15 cellular contexts compared by ENCODE assay signal in the genomic region with DNA sequence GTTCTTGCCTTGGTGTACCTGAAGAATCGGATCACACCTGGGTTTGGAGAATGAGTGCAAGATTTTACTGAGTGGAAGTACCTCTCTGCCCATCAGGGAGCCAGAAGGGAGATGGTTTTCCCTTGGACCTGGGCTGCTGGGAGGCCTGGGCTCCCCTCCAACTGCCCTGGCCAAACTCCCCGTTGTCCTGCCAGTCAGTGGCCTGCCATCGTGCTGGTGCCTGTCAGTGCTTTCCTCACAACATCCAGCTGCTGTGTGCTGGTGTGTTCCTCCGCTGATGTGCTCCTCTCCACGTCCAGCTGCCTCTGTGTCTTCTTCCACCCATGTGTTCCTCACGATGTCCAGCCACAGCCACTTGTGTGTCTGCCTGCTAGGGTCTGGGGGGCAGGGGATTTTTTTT.
DNase-seq lines count a peak whose midpoint lies in the region; ATAC-seq and TF ChIP-seq lines count a peak whose summit lies in the region.
"Had no signal": no experiment of that assay in that cellular context is flagged by ENCODE, and none has a peak within 500 bp of the region (broad histone marks: within the 10 kb centered on the region; RNA-seq: fewer than 3 reads in every experiment).

No MANE protein-coding gene starts in this region.

- peaks cover 57 to 65% of the 10 kb centered on the region in 2 donors for H3K4me1 Mint-ChIP-seq in immature natural killer cell

- H3K27ac ChIP-seq in VCaP (peak overlapping the region; percentile 55; the same call in 1 of the 2 replicates), substantia nigra (ENCODE audit: low read depth, low read length, poor library complexity, severe bottlenecking) (peak overlapping the region; percentile 64)
- H3K27ac ChIP-seq: RWPE1 had no signal

- peak overlapping the region in 2 of 6 donors; percentile 57 to 73 for H3K27ac Mint-ChIP-seq in immature natural killer cell

- ATAC-seq in HG03439 (IDR thresholded peaks at IDR 0.05; ENCODE audit: unreplicated experiment): no peak

- DNase-seq in globus pallidus (ENCODE audit: low spot score): peak; percentile 59
- no peak for DNase-seq in immature natural killer cell
- peak in 29 of 49 donors; percentile 5 to 71 (median 44) for DNase-seq in substantia nigra (lab: John Stamatoyannopoulos, UW)
- no peak for DNase-seq in epidermal melanocyte (ENCODE audit: insufficient read length, low spot score)
- no peak for DNase-seq in COR-L47 (lab: John Stamatoyannopoulos, UW)
- DNase-seq: BE2C; CD8-positive, alpha-beta memory T cell; GOT3; MM.1S; NCI-H1417; NCI-H1930; NCI-H524 had no signal

- peaks cover 0 to 2% (median 0%) of the 10 kb centered on the region in 6 donors for H3K9me3 Mint-ChIP-seq in immature natural killer cell
- H3K9me3 Mint-ChIP-seq: CD8-positive, alpha-beta memory T cell had no signal

- no peak for TF ChIP-seq CTCF in VCaP (conservative IDR thresholded peaks at IDR 0.05)

- H3K36me3 Mint-ChIP-seq in immature natural killer cell: no peaks in the 10 kb centered on the region
- H3K36me3 Mint-ChIP-seq: CD8-positive, alpha-beta memory T cell had no signal

- peaks cover 4 to 9% (median 8%) of the 10 kb centered on the region in 3 donors for H3K27me3 Mint-ChIP-seq in immature natural killer cell (ENCODE audit: low read depth in 3 of 3)

- H3K4me3 Mint-ChIP-seq in immature natural killer cell: peak overlapping the region in 3 of 5 donors; percentile 76 to 89 (median 78)

Comparison
In these comparisons a context has a peak if more than half of its experiments do, and no peak if none do; other contexts are left out.
1. DNase-seq: peak in globus pallidus (single experiment) and substantia nigra (29 of 49); none in immature natural killer cell (0 of 3), epidermal melanocyte (single experiment) and COR-L47 (single experiment).